In the genomic region with DNA sequence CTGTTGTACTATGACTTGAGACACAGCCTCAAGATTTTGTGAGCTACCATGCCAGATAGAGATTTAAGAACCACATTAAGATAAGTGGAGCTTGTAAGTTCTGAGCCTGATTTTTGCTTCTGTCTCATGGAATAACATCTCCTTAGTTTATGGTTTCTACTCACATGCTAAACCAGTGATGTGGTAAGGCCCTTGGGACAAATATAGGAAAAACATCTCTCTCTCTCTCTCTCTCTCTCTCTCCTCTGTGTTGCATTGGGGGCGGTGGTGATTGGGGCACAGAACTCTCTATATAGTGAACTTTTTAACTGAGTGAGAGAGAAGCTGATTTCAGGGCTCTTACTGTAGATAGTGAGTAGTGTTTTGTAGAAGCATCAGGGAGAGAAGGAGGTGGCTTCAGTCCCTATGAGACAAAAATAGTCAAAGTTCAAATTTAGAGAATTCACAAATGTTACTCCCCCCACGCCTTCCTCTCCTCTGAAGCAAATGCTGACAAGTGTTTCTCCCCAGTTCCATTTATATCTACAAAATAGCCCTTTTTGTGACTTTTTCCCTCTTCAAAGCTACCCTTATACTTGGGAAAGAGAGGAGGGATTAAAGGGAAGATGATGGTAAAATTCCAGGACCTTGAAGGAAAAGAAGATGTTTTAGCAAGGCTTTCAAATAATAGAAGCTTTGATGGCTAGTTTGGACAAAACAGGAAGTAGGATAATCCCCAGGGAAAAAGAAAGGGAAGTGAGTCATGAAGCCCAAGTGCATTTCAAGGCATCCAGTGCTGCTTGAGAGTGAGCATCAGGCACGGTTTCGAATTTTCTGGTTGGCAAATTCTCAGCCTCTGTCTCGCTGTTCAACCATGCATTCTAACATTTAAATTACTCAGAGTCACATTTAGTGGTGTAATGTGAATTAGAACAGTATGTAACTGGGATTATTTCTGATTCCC, we compare ENCODE assay signal across 1 cellular context.
TF ChIP-seq lines count a peak whose summit lies in the region.

No MANE protein-coding gene starts in this region.

TF ChIP-seq in HepG2, 621 proteins besides CTCF, POLR2A, EP300 and RAD21 (continued from another document):
- TF ChIP-seq, protein P1, sequence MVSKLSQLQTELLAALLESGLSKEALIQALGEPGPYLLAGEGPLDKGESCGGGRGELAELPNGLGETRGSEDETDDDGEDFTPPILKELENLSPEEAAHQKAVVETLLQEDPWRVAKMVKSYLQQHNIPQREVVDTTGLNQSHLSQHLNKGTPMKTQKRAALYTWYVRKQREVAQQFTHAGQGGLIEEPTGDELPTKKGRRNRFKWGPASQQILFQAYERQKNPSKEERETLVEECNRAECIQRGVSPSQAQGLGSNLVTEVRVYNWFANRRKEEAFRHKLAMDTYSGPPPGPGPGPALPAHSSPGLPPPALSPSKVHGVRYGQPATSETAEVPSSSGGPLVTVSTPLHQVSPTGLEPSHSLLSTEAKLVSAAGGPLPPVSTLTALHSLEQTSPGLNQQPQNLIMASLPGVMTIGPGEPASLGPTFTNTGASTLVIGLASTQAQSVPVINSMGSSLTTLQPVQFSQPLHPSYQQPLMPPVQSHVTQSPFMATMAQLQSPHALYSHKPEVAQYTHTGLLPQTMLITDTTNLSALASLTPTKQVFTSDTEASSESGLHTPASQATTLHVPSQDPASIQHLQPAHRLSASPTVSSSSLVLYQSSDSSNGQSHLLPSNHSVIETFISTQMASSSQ (IDR thresholded peaks at IDR 0.05; ENCODE audit: low read depth): no peak
- TF ChIP-seq, protein P1 (CRISPR knock-in tag; IDR thresholded peaks at IDR 0.05; ENCODE audit: borderline replicate concordance): no peak
- TF ChIP-seq ZNF629 (CRISPR knock-in tag; conservative IDR thresholded peaks at IDR 0.05): no peak
- no peak for TF ChIP-seq ZSCAN22 (CRISPR knock-in tag; IDR thresholded peaks at IDR 0.05)
- no peak for TF ChIP-seq ZFP36L2 (CRISPR knock-in tag; IDR thresholded peaks at IDR 0.05)
- TF ChIP-seq TAF1 (CRISPR knock-in tag; IDR thresholded peaks at IDR 0.05): no peak
TF ChIP-seq in HepG2: peak in this region for 0.
